ENCODE assay signal across 8 cellular contexts in the genomic region with DNA sequence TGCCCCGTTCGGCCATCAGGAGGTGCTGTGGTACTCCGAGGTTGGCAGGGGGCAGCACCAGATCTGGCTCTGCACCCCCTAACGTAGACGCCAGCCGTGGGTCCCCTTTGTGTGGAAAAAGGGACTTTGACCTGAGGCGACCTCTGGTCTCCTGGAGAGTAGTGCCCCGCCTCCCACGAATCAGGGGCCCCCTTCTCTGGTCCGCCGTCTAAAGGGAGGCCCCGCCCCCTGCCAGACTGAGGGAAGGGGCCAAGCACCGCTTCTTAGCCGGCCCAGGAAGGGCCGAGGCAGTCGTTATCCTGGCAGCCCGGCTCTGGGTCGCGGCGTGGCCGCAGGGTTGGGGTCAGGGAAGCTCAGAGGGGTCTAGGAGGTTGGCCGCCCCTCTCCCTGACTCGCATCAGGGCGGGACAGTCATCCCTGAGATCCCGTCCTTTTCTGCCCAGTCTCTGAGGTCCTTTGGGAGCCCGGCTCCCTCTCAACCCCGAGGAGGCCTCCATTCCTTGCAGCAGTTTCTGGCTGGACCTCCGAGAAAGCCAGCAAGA. TPM values are rescaled to one million over a fixed set of nuclear protein-coding genes. Genes with fewer than 3 reads are reported as not detected.
DNase-seq lines count a peak whose midpoint lies in the region; TF ChIP-seq lines count a peak whose summit lies in the region.

No MANE protein-coding gene starts in this region.

- TF ChIP-seq CTCF in GM12875 (IDR thresholded peaks at IDR 0.05; ENCODE audit: borderline replicate concordance, insufficient read depth, low read depth, low read length), result peak; percentile 63

- peaks cover 29% of the 10 kb centered on the region for H3K36me3 ChIP-seq in muscle layer of colon (ENCODE audit: insufficient read depth, low read length)

- peak overlapping the region; percentile 31 for H3K9ac ChIP-seq in muscle layer of colon (ENCODE audit: low read length)

- peak overlapping the region; percentile 87 for H3K4me3 ChIP-seq in GM12875 (ENCODE audit: low read depth, low read length)
- H3K4me3 ChIP-seq in Jurkat, Clone E6-1 (ENCODE audit: low read length), result peak overlapping the region; percentile 98
- peak overlapping the region; percentile 74 to 91 for H3K4me3 ChIP-seq in muscle layer of colon (ENCODE audit: low read depth in 1 of 2, low read length in 2 of 2)

- DNase-seq in Jurkat, Clone E6-1 (ENCODE audit: low read depth, low spot score), result no peak
- DNase-seq in NCI-H1417 (lab: John Stamatoyannopoulos, UW), result no peak
- no peak for DNase-seq in NCI-H82 (lab: John Stamatoyannopoulos, UW)
- no peak for DNase-seq in NCI-H1694 (lab: John Stamatoyannopoulos, UW)
- no peak for DNase-seq in middle frontal gyrus (ENCODE audit: extremely low spot score, low spot score)

- H3K27me3 ChIP-seq in muscle layer of colon (ENCODE audit: control insufficient read depth in 1 of 2, insufficient read depth in 2 of 2, low read length in 2 of 2), result no peaks in the 10 kb centered on the region

- H3K27ac ChIP-seq in cingulate gyrus (ENCODE audit: low read depth, low read length), result peak overlapping the region; percentile 98
- peak overlapping the region; percentile 83 for H3K27ac ChIP-seq in muscle layer of colon (ENCODE audit: low read depth, low read length)

- peaks cover 54% of the 10 kb centered on the region for H3K4me1 ChIP-seq in muscle layer of colon (ENCODE audit: insufficient read depth, low read length)

- H3K9me3 ChIP-seq in muscle layer of colon (ENCODE audit: low read length), result no peaks in the 10 kb centered on the region

RNA-seq across cellular contexts. Expression of a gene that starts 0.6 kb away (rescaled TPM):
- 24.7 TPM for polyA plus RNA-seq in Jurkat, Clone E6-1 (2012; ENCODE audit: insufficient read depth, insufficient read length)

RNA-seq across cellular contexts. Expression of a gene that starts 6.1 kb away (rescaled TPM):
- 44.7 TPM for polyA plus RNA-seq in Jurkat, Clone E6-1 (2012; ENCODE audit: insufficient read depth, insufficient read length)

RNA-seq across cellular contexts. Expression of a gene that starts 18.5 kb away (rescaled TPM):
- polyA plus RNA-seq in Jurkat, Clone E6-1 (2012; ENCODE audit: insufficient read depth, insufficient read length), result not detected

RNA-seq across cellular contexts. Expression of a gene that starts 18.7 kb away (rescaled TPM):
- polyA plus RNA-seq in Jurkat, Clone E6-1 (2012; ENCODE audit: insufficient read depth, insufficient read length), result 23.7 TPM

RNA-seq across cellular contexts. Expression of a gene that starts 22.7 kb away (rescaled TPM):
- polyA plus RNA-seq in Jurkat, Clone E6-1 (2012; ENCODE audit: insufficient read depth, insufficient read length), result 7.3 TPM
